In the genomic region with DNA sequence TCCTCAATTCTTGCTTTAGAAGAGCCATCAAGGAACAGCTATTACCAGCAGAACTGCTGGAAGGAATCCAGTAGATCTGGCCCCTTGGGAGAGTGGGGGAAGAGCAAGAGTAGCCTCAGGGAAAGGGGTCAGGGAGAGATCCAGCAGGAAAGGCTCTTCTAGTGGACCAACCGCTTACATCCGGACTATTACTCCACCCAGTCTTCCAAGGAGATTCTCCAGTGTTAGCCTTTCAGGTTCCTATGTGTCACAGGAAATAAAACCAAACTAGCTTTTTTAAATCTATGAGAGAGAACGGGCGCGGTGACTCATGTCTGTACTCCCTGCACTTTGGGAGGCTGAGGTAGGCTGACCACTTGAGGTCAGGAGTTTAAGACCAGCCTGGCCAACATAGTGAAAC, we compare ENCODE assay signal across 11 cellular contexts. TPM values are rescaled to one million over a fixed set of nuclear protein-coding genes. Genes with fewer than 3 reads are reported as not detected.
DNase-seq lines count a peak whose midpoint lies in the region; ATAC-seq, FAIRE-seq and TF ChIP-seq lines count a peak whose summit lies in the region.
"Had no signal": no experiment of that assay in that cellular context is flagged by ENCODE, and none has a peak within 500 bp of the region (broad histone marks: within the 10 kb centered on the region; RNA-seq: fewer than 3 reads in every experiment).

No MANE protein-coding gene starts in this region.

- no peaks in the 10 kb centered on the region for H3K27me3 ChIP-seq in PC-3 (ENCODE audit: low read length)
- H3K27me3 ChIP-seq in endothelial cell of umbilical vein (ENCODE audit: control insufficient read depth in 2 of 2, insufficient read depth in 2 of 2, low read length in 2 of 2), result no peaks in the 10 kb centered on the region

- BruUV-seq in PC-3 (replicated peaks; lab: Mats Ljungman, UMichigan) (no TSS peak), endothelial cell of umbilical vein (replicated peaks; lab: Mats Ljungman, UMichigan) (no TSS peak)

- dilution Hi-C loops in endothelial cell of umbilical vein (cut with MboI; ENCODE audit: extremely low pct_ligation_motif_present, low sequenced_read_pairs), result no loop called here

- no peaks in the 10 kb centered on the region for H3K79me2 ChIP-seq in PC-3 (ENCODE audit: low read length)
- no peaks in the 10 kb centered on the region for H3K79me2 ChIP-seq in endothelial cell of umbilical vein (ENCODE audit: control insufficient read depth, insufficient read depth, low read length)

- H3K4me2 ChIP-seq in PC-3 (ENCODE audit: low read length) (peak overlapping the region; percentile 48), endothelial cell of umbilical vein (ENCODE audit: insufficient read depth, low read length) (no peak overlapping the region)

- no peaks in the 10 kb centered on the region for H3K9me2 ChIP-seq in PC-3 (replicated peaks; ENCODE audit: low read length)

- ATAC-seq in PC-3, result peak; percentile 93
- no peak for ATAC-seq in GM21529 (IDR thresholded peaks at IDR 0.05; ENCODE audit: unreplicated experiment)
- ATAC-seq in GM18868 (IDR thresholded peaks at IDR 0.05; ENCODE audit: unreplicated experiment), result no peak
- ATAC-seq in HG03520 (IDR thresholded peaks at IDR 0.05; ENCODE audit: unreplicated experiment), result no peak
- ATAC-seq: CD8-positive, alpha-beta T cell had no signal

- intact Hi-C loops in PC-3 (cut with micrococcal nuclease) (no loop called here), endothelial cell of umbilical vein (cut with micrococcal nuclease) (no loop called here)

- no peaks in the 10 kb centered on the region for H3K9me1 ChIP-seq in endothelial cell of umbilical vein (replicated peaks; ENCODE audit: control insufficient read depth, extremely low read depth, insufficient read depth, low read length)

- DNase-seq in ELR (ENCODE audit: low read depth) (peak; percentile 87), PC-3 (peak; percentile 95), endothelial cell of umbilical vein (ENCODE audit: low read depth, low spot score) (no peak), myocyte (ENCODE audit: low read depth) (peak; percentile 21), NCI-H2029 treated with DMSO at 0.1 percent for 48 hours (lab: John Stamatoyannopoulos, UW) (no peak)
- DNase-seq: CD8-positive, alpha-beta T cell; central memory CD4-positive, alpha-beta T cell; stimulated activated CD4-positive, alpha-beta T cell treated with anti-CD3 and anti-CD28 coated beads, Interleukin-12 subunit alpha, Interleukin-12 subunit beta, amount 100 ng/mL, for 4 hours had no signal

- POLR2A ChIA-PET in PC-3 (lab: Charles Lee; ENCODE audit: unreplicated experiment) (no interaction called here), endothelial cell of umbilical vein (lab: Charles Lee) (interaction anchor here (0.7 kb wide), 1 partner anchor 127 kb away, joined by 5 read pairs; no protein-coding TSS in a partner anchor)

- H3K27ac ChIP-seq in PC-3 (ENCODE audit: low read length) (peak overlapping the region; percentile 81), endothelial cell of umbilical vein (ENCODE audit: insufficient read depth, low read depth, low read length) (no peak overlapping the region)

- no peak for TF ChIP-seq POLR2A in endothelial cell of umbilical vein (IDR thresholded peaks at IDR 0.05; ENCODE audit: low read depth, low read length)

- no peaks in the 10 kb centered on the region for H3K36me3 ChIP-seq in PC-3 (ENCODE audit: low read depth, low read length)
- H3K36me3 ChIP-seq in endothelial cell of umbilical vein (ENCODE audit: control insufficient read depth in 2 of 2, extremely low read depth in 1 of 2, insufficient read depth in 2 of 2, low read length in 2 of 2), result no peaks in the 10 kb centered on the region

- H3F3A ChIP-seq in PC-3 (ENCODE audit: low read length, unreplicated experiment), result no peaks in the 10 kb centered on the region

- no peak overlapping the region for H3K4me3 ChIP-seq in PC-3 (ENCODE audit: low read length)
- no peak overlapping the region for H3K4me3 ChIP-seq in endothelial cell of umbilical vein (replicated peaks in 1 of 3; ENCODE audit: insufficient read depth in 1 of 3, low read depth in 1 of 3, low read length in 3 of 3)

- H3K9ac ChIP-seq in PC-3 (ENCODE audit: low read length), result peak overlapping the region; percentile 5; the same call in 1 of the 2 replicates
- no peak overlapping the region for H3K9ac ChIP-seq in endothelial cell of umbilical vein (replicated peaks; ENCODE audit: extremely low read depth, insufficient read depth, low read length)

- H4K20me1 ChIP-seq in PC-3 (ENCODE audit: low read length) (no peaks in the 10 kb centered on the region), endothelial cell of umbilical vein (replicated peaks; ENCODE audit: control insufficient read depth, extremely low read depth, insufficient read depth, low read length) (no peaks in the 10 kb centered on the region)

- H3K9me3 ChIP-seq in PC-3 (ENCODE audit: low read length) (no peaks in the 10 kb centered on the region), endothelial cell of umbilical vein (replicated peaks; ENCODE audit: control insufficient read depth, insufficient read depth, low read length) (no peaks in the 10 kb centered on the region)

- TF ChIP-seq CTCF in PC-3 (conservative IDR thresholded peaks at IDR 0.05; ENCODE audit: low read depth, low read length) (no peak), endothelial cell of umbilical vein (IDR thresholded peaks at IDR 0.05; ENCODE audit: extremely low read depth in 1 of 2, insufficient read depth in 1 of 2, low read depth in 1 of 2, low read length in 2 of 2) (no peak)

- H3K4me1 ChIP-seq in PC-3 (ENCODE audit: insufficient read depth, low read length) (peaks cover 20% of the 10 kb centered on the region), endothelial cell of umbilical vein (ENCODE audit: control insufficient read depth, extremely low read depth, insufficient read depth, low read length) (no peaks in the 10 kb centered on the region)

- FAIRE-seq in endothelial cell of umbilical vein (lab: Jason Lieb, UNC), result no peak

- H2AFZ ChIP-seq in PC-3 (ENCODE audit: low read length), result peak overlapping the region; percentile 64; the same call in 1 of the 2 replicates
- peak overlapping the region; percentile 20 for H2AFZ ChIP-seq in endothelial cell of umbilical vein (ENCODE audit: low read depth, low read length)

- CTCF ChIA-PET in PC-3 (lab: Charles Lee) (no interaction called here), endothelial cell of umbilical vein (lab: Charles Lee) (interaction anchor here (1.2 kb wide), 1 partner anchor 34 kb away, joined by 4 read pairs; the partner anchor contains the start of gene TET1)

TF ChIP-seq in endothelial cell of umbilical vein, 7 proteins besides CTCF, POLR2A, EP300 and RAD21:
- TF ChIP-seq MYC (IDR thresholded peaks at IDR 0.05; ENCODE audit: low read depth, low read length), result no peak
- no peak for TF ChIP-seq POLR2AphosphoS5 (IDR thresholded peaks at IDR 0.05; ENCODE audit: insufficient read depth, low read depth, low read length)
- TF ChIP-seq JUN (IDR thresholded peaks at IDR 0.05; ENCODE audit: borderline replicate concordance, insufficient read depth, insufficient read length, low read depth), result no peak
- no peak for TF ChIP-seq EZH2 (IDR thresholded peaks at IDR 0.05; ENCODE audit: borderline replicate concordance, low read depth, low read length, severe bottlenecking)
- TF ChIP-seq MAX (IDR thresholded peaks at IDR 0.05; ENCODE audit: insufficient read depth, insufficient read length), result no peak
- TF ChIP-seq GATA2 (IDR thresholded peaks at IDR 0.05; ENCODE audit: insufficient read depth, insufficient read length, low read depth, low read length), result no peak

RNA-seq across cellular contexts. Expression of gene TET1, which starts 34.3 kb away (rescaled TPM):
- total RNA-seq in PC-3 (2014; rRNA removed) (2.3 and 3.0 TPM in 2 replicates), endothelial cell of umbilical vein (1.3 and 1.5 TPM in 2 replicates), myocyte (5.2 and 6.0 TPM in 2 replicates)
- 0.21 and 0.23 TPM in 2 replicates for polyA plus RNA-seq in endothelial cell of umbilical vein
- polyA plus RNA-seq in endothelial cell of umbilical vein (2011; cell fraction: cytosol; rRNA removed), result 0.26 and 0.27 TPM in 2 replicates
- polyA plus RNA-seq in endothelial cell of umbilical vein (2011; cell fraction: nucleus; rRNA removed), result 0.63 and 0.70 TPM in 2 replicates
- polyA plus RNA-seq in endothelial cell of umbilical vein (2012), result 0.35 and 0.37 TPM in 2 replicates
- polyA minus RNA-seq in endothelial cell of umbilical vein, result 1.6 and 2.0 TPM in 2 replicates
- not detected for polyA minus RNA-seq in endothelial cell of umbilical vein (2011; cell fraction: cytosol; rRNA and poly(A)+ RNA removed)
- polyA minus RNA-seq in endothelial cell of umbilical vein (2011; cell fraction: nucleus; rRNA and poly(A)+ RNA removed), result 2.3 and 3.3 TPM in 2 replicates
- polyA plus RNA-seq in myocyte (2012), result 0.67 TPM

Comparison
In these comparisons a context has a peak if more than half of its experiments do, and no peak if none do; other contexts are left out.
1. DNase-seq: peak in ELR (single experiment), PC-3 (single experiment) and myocyte (single experiment); none in endothelial cell of umbilical vein (single experiment) and NCI-H2029 treated with DMSO at 0.1 percent for 48 hours (single experiment).